Comparison of ENCODE assay signal across 9 cellular contexts in genomic region chr15:77071338-77072223, GRCh38. TPM values are rescaled to one million over a fixed set of nuclear protein-coding genes. Genes with fewer than 3 reads are reported as not detected.
DNase-seq lines count a peak whose midpoint lies in the region; ATAC-seq and TF ChIP-seq lines count a peak whose summit lies in the region.
"Had no signal": no experiment of that assay in that cellular context is flagged by ENCODE, and none has a peak within 500 bp of the region (broad histone marks: within the 10 kb centered on the region; RNA-seq: fewer than 3 reads in every experiment).

No MANE protein-coding gene starts in this region.

- intact Hi-C loops in HCT116 (cut with micrococcal nuclease), result no loop called here

- H3K9me2 ChIP-seq in HCT116 (ENCODE audit: insufficient read depth) (no peaks in the 10 kb centered on the region), SU-DHL-6 (replicated peaks; ENCODE audit: insufficient read depth, low read length) (no peaks in the 10 kb centered on the region)

- no peak for TF ChIP-seq POLR2A in HCT116 (IDR thresholded peaks at IDR 0.05; ENCODE audit: borderline replicate concordance, extremely low read depth, insufficient read depth, insufficient read length)

- DNase-seq in HCT116 (ENCODE audit: low read depth, low spot score) (no peak), fibroblast of the aortic adventitia (ENCODE audit: low read depth) (peak; percentile 46), smooth muscle cell (lab: John Stamatoyannopoulos, UW; ENCODE audit: unreplicated experiment) (no peak), H4 (ENCODE audit: low spot score) (no peak)
- DNase-seq in activated CD8-positive, alpha-beta memory T cell treated with anti-CD3 and anti-CD28 coated beads, Interleukin-2, amount 50 U/mL, for 48 hours, result no peak

- peak overlapping the region; percentile 90 for H3K9ac ChIP-seq in HCT116 (ENCODE audit: low read length)
- H3K9ac ChIP-seq in SU-DHL-6 (ENCODE audit: low read length), result peak overlapping the region; percentile 67
- no peak overlapping the region for H3K9ac ChIP-seq in smooth muscle cell (ENCODE audit: low read depth)

- peak overlapping the region; percentile 96 for H2AFZ ChIP-seq in HCT116 (ENCODE audit: low read depth, low read length, poor library complexity, severe bottlenecking)
- peak overlapping the region; percentile 84 for H2AFZ ChIP-seq in SU-DHL-6 (ENCODE audit: low read depth, low read length, severe bottlenecking)
- peak overlapping the region; percentile 96 for H2AFZ ChIP-seq in smooth muscle cell (ENCODE audit: low read depth)

- H3K4me2 ChIP-seq in HCT116 (ENCODE audit: low read length) (peak overlapping the region; percentile 72), SU-DHL-6 (ENCODE audit: low read depth, low read length, poor library complexity, severe bottlenecking) (peak overlapping the region; percentile 78), smooth muscle cell (peak overlapping the region; percentile 92)

- POLR2A ChIA-PET in HCT116 (lab: Charles Lee), result interaction anchor here (0.6 to 1.0 kb wide), 2 partner anchors 11 to 22 kb away, joined by 3 to 4 read pairs; no protein-coding TSS in a partner anchor

- WGBS in smooth muscle cell (ENCODE audit: low lambda C conversion rate), result 77% methylated on average over 15 of the region's 15 CpGs

- TF ChIP-seq CTCF in HCT116 (IDR thresholded peaks at IDR 0.05 in 2 of 3, conservative IDR thresholded peaks at IDR 0.05 in 1 of 3; ENCODE audit: borderline replicate concordance in 1 of 3, insufficient read depth in 1 of 3, low read depth in 2 of 3, low read length in 2 of 3), result no peak
- TF ChIP-seq CTCF in SU-DHL-6 (IDR thresholded peaks at IDR 0.05; ENCODE audit: insufficient read depth, low read length, poor library complexity, severe bottlenecking), result no peak
- TF ChIP-seq CTCF in fibroblast of the aortic adventitia (IDR thresholded peaks at IDR 0.05; ENCODE audit: insufficient read depth, low read length), result no peak
- no peak for TF ChIP-seq CTCF in smooth muscle cell (IDR thresholded peaks at IDR 0.05; ENCODE audit: borderline replicate concordance, insufficient read depth, poor library complexity, severe bottlenecking)

- H3K27me3 ChIP-seq in HCT116 (ENCODE audit: insufficient read depth, low read length), result no peaks in the 10 kb centered on the region
- no peaks in the 10 kb centered on the region for H3K27me3 ChIP-seq in SU-DHL-6 (ENCODE audit: low read length)
- no peaks in the 10 kb centered on the region for H3K27me3 ChIP-seq in smooth muscle cell (ENCODE audit: low read depth)
- H3K27me3 ChIP-seq: foreskin keratinocyte had no signal

- H3K4me1 ChIP-seq in HCT116 (ENCODE audit: control insufficient read depth in 1 of 2, insufficient read depth in 2 of 2, low read length in 2 of 2) (peaks cover 4 to 15% of the 10 kb centered on the region in 2 experiments; a peak in 3 of 4 replicates), smooth muscle cell (ENCODE audit: low read depth) (peaks cover 20% of the 10 kb centered on the region)

- H3K27ac ChIP-seq in HCT116 (ENCODE audit: low read depth, low read length) (peak overlapping the region; percentile 80; the same call in 1 of the 2 replicates), SU-DHL-6 (ENCODE audit: low read depth, low read length) (no peak overlapping the region), smooth muscle cell (ENCODE audit: low read depth) (no peak overlapping the region)
- H3K27ac ChIP-seq: foreskin keratinocyte had no signal

- H3F3A ChIP-seq in SU-DHL-6 (ENCODE audit: insufficient read depth) (0 out of 2 replicates have a peak, but pooled peaks cover 4% of the 10 kb centered on the region), smooth muscle cell (ENCODE audit: low read depth) (no peaks in the 10 kb centered on the region)

- H3K4me3 ChIP-seq in HCT116 (replicated peaks in 1 of 2; ENCODE audit: low read depth in 1 of 2, low read length in 2 of 2) (peak overlapping the region; percentile 71 to 80), SU-DHL-6 (ENCODE audit: insufficient read depth, low read length, poor library complexity, severe bottlenecking) (no peak overlapping the region), fibroblast of the aortic adventitia (ENCODE audit: low read depth, low read length) (no peak overlapping the region), smooth muscle cell (peak overlapping the region; percentile 66)

- RAD21 ChIA-PET in HCT116 (lab: Charles Lee; ENCODE audit: low non-redundant PET in 1 of 2, low total read pairs in 2 of 2, uncharacterized antibody in 2 of 2, unreplicated experiment in 2 of 2), result no interaction called here

- TF ChIP-seq RAD21 in HCT116 (IDR thresholded peaks at IDR 0.05; ENCODE audit: low read depth), result no peak

- H3K36me3 ChIP-seq in HCT116 (ENCODE audit: control insufficient read depth in 1 of 2, insufficient read depth in 2 of 2, low read length in 2 of 2) (no peaks in the 10 kb centered on the region), SU-DHL-6 (ENCODE audit: low read length) (no peaks in the 10 kb centered on the region), smooth muscle cell (ENCODE audit: low read depth) (no peaks in the 10 kb centered on the region)

- H3K79me2 ChIP-seq in HCT116 (ENCODE audit: insufficient read depth, low read length), result peaks cover 39% of the 10 kb centered on the region
- no peaks in the 10 kb centered on the region; the same call in 1 of the 2 replicates for H3K79me2 ChIP-seq in SU-DHL-6 (ENCODE audit: insufficient read depth, low read length)
- peaks cover 38% of the 10 kb centered on the region for H3K79me2 ChIP-seq in smooth muscle cell (ENCODE audit: low read depth)

- no peak for ATAC-seq in HCT116
- no peak for ATAC-seq in HG02870 (IDR thresholded peaks at IDR 0.05; ENCODE audit: unreplicated experiment)
- no peak for ATAC-seq in GM19035 (IDR thresholded peaks at IDR 0.05; ENCODE audit: unreplicated experiment)

- CTCF ChIA-PET in HCT116 (lab: Charles Lee), result interaction anchor here (1.0 kb wide), 1 partner anchor 472 kb away, joined by 6 read pairs; no protein-coding TSS in a partner anchor

- H4K20me1 ChIP-seq in HCT116 (ENCODE audit: insufficient read depth), result no peaks in the 10 kb centered on the region; the same call in 1 of the 2 replicates
- H4K20me1 ChIP-seq in SU-DHL-6 (ENCODE audit: low read depth, low read length), result peaks cover 5% of the 10 kb centered on the region; the same call in 1 of the 2 replicates
- peaks cover 37% of the 10 kb centered on the region for H4K20me1 ChIP-seq in smooth muscle cell (ENCODE audit: low read depth)

- no TSS peak for BruUV-seq in HCT116 (replicated peaks; lab: Mats Ljungman, UMichigan)

- H3K9me3 ChIP-seq in HCT116 (ENCODE audit: control insufficient read depth in 1 of 2, insufficient read depth in 1 of 2, low read depth in 1 of 2, low read length in 2 of 2), result no peaks in the 10 kb centered on the region
- no peaks in the 10 kb centered on the region for H3K9me3 ChIP-seq in SU-DHL-6 (ENCODE audit: insufficient read depth, low read length)
- no peaks in the 10 kb centered on the region for H3K9me3 ChIP-seq in smooth muscle cell (replicated peaks; ENCODE audit: low read depth)

TF ChIP-seq in HCT116, 20 proteins besides CTCF, POLR2A, EP300 and RAD21:
- TF ChIP-seq EZH2 (IDR thresholded peaks at IDR 0.05) (no peak), POLR2AphosphoS5 (IDR thresholded peaks at IDR 0.05; ENCODE audit: low read depth, low read length) (no peak), JUND (IDR thresholded peaks at IDR 0.05) (no peak), CBX3 (IDR thresholded peaks at IDR 0.05; ENCODE audit: low read depth) (no peak), REST (IDR thresholded peaks at IDR 0.05; ENCODE audit: low read depth) (no peak), ZFX (IDR thresholded peaks at IDR 0.05) (no peak), SRF (IDR thresholded peaks at IDR 0.05; ENCODE audit: low read depth) (no peak), CEBPB (IDR thresholded peaks at IDR 0.05; ENCODE audit: low read depth) (no peak), ELF1 (IDR thresholded peaks at IDR 0.05; ENCODE audit: borderline replicate concordance, low read depth) (no peak)

RNA-seq across cellular contexts. Expression of gene TSPAN3, which starts 0.7 kb away (rescaled TPM):
- total RNA-seq in HCT116 (2021; ENCODE audit: unreplicated experiment) (140 TPM), fibroblast of the aortic adventitia (ENCODE audit: low replicate concordance) (194 and 288 TPM in 2 replicates), smooth muscle cell (263 and 276 TPM in 2 replicates)
- polyA plus RNA-seq in HCT116 (2012), result 141 and 173 TPM in 2 replicates
- 238 and 257 TPM in 2 replicates for polyA plus RNA-seq in smooth muscle cell
- 423 and 537 TPM in 2 replicates for total RNA-seq in H4 (2014; rRNA removed; shearing (Covaris generic))

Comparison
In these comparisons a context has a peak if more than half of its experiments do, and no peak if none do; other contexts are left out.
1. H3K4me3 ChIP-seq: peak in HCT116 (2 of 2) and smooth muscle cell (single experiment); none in SU-DHL-6 (single experiment) and fibroblast of the aortic adventitia (single experiment).
2. Peak in every context shown above with its lines, with median percentiles within 50 percentile points of each other: H2AFZ ChIP-seq and H3K4me2 ChIP-seq.